In the genomic region with DNA sequence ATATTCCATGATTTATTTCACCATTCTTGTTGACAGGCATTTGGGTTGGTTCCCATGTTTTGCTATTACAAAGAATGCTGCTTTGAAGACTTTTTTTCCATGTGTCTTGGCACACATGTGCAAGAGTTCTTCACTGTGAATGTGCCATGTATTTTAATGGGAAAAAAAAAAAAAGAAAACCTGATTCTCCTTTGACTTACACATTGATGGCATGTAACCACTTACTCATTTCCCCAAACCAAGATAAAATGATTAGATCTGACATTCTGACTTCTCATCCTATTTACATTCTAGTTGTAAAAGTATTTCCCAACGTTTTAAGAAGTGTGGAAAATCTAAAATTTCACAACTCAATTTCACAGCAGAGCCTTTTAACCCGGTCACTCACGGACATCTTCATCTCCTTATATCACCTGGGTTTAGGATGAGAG, we compare ENCODE assay signal across 1 cellular context.
TF ChIP-seq lines count a peak whose summit lies in the region.

No MANE protein-coding gene starts in this region.

TF ChIP-seq in IMR-90, 13 proteins besides CTCF, POLR2A, EP300 and RAD21:
- TF ChIP-seq CEBPB (IDR thresholded peaks at IDR 0.05; ENCODE audit: low read depth, low read length) (peak; percentile 36; the same call in 1 of the 2 replicates), MXI1 (IDR thresholded peaks at IDR 0.05; ENCODE audit: borderline replicate concordance, low read depth, low read length) (no peak)
TF ChIP-seq in IMR-90: peak in this region for 1.
